ENCODE assay signal across 8 cellular contexts in genomic region chr12:48936379-48936979, GRCh38. TPM values are rescaled to one million over a fixed set of nuclear protein-coding genes. Genes with fewer than 3 reads are reported as not detected.
DNase-seq lines count a peak whose midpoint lies in the region; ATAC-seq, FAIRE-seq and TF ChIP-seq lines count a peak whose summit lies in the region.

No MANE protein-coding gene starts in this region.

- FAIRE-seq in frontal cortex (lab: Jason Lieb, UNC): no peak

- DNase-seq in DMS114 treated with DMSO at 0.1 percent for 48 hours (lab: John Stamatoyannopoulos, UW; ENCODE audit: unreplicated experiment): peak; percentile 27
- DNase-seq in HuH-7 (ENCODE audit: low spot score): peak; percentile 85
- peak; percentile 32 for DNase-seq in SHP77 treated with DMSO at 0.1 percent for 48 hours (lab: John Stamatoyannopoulos, UW)
- peak; percentile 67 for DNase-seq in activated effector memory CD4-positive, alpha-beta T cell treated with Interleukin-2 at 50 U/mL for 16 hours
- peak; percentile 48 to 79 for DNase-seq in frontal cortex (ENCODE audit: low spot score in 2 of 2)
- DNase-seq in ovary: peak; percentile 58 to 82 (median 76)
- peak; percentile 69 to 89 for DNase-seq in tibial nerve (ENCODE audit: low spot score in 2 of 2)

- intact Hi-C loops in ovary (cut with DNase I): loop anchor here in 1 of 4 donors (5.0 kb wide), 1 partner anchor 84 kb away; the partner anchor contains the start of gene DDX23

- H3K27ac ChIP-seq in ovary (no peak overlapping the region), tibial nerve (no peak overlapping the region)

- no peaks in the 10 kb centered on the region for H3K4me1 ChIP-seq in ovary (ENCODE audit: insufficient read depth)
- H3K4me1 ChIP-seq in tibial nerve: peaks cover 0 to 11% (median 0%) of the 10 kb centered on the region in 4 donors

- H3K9me3 ChIP-seq in ovary (no peaks in the 10 kb centered on the region), tibial nerve (no peaks in the 10 kb centered on the region)

- TF ChIP-seq EP300 in ovary (IDR thresholded peaks at IDR 0.05): no peak
- TF ChIP-seq EP300 in tibial nerve (IDR thresholded peaks at IDR 0.05): no peak

- H3K36me3 ChIP-seq in ovary (no peaks in the 10 kb centered on the region), tibial nerve (peaks cover 4 to 90% (median 13%) of the 10 kb centered on the region in 3 donors)

- peak; percentile 40 to 78 (median 66) for TF ChIP-seq CTCF in ovary (IDR thresholded peaks at IDR 0.05)
- peak; percentile 72 to 95 (median 75) for TF ChIP-seq CTCF in tibial nerve (IDR thresholded peaks at IDR 0.05)

- H3K4me3 ChIP-seq in ovary (no peak overlapping the region), tibial nerve (no peak overlapping the region)

- TF ChIP-seq POLR2A in ovary (IDR thresholded peaks at IDR 0.05) (no peak), tibial nerve (IDR thresholded peaks at IDR 0.05) (no peak)

- H3K27me3 ChIP-seq in ovary (no peaks in the 10 kb centered on the region), tibial nerve (no peaks in the 10 kb centered on the region)

- no peak for ATAC-seq in GM18907 (IDR thresholded peaks at IDR 0.05; ENCODE audit: unreplicated experiment)

RNA-seq across cellular contexts. Expression of gene FKBP11, which starts 11.2 kb away (rescaled TPM):
- total RNA-seq in frontal cortex (3.3 TPM), ovary (10 to 100 TPM in 6 of 7 donors, 1 to 10 TPM in 1; 6.6 to 25.1 (median 14.7) TPM), tibial nerve (10 to 100 TPM in 2 of 4 donors, 1 to 10 TPM in 2; 6.1 to 13.6 (median 10.7) TPM)
- polyA plus RNA-seq in ovary: 10 to 100 TPM; 15.8 to 40.9 TPM

RNA-seq across cellular contexts. Expression of gene ARF3, which starts 20.8 kb away (rescaled TPM):
- 67.7 TPM for total RNA-seq in frontal cortex
- 100 to 1,000 TPM in 4 of 7 donors, 10 to 100 TPM in 3; 25.5 to 123 (median 100) TPM for total RNA-seq in ovary
- 100 to 1,000 TPM in 1 of 2 donors, 10 to 100 TPM in 1; 59.0 to 243 TPM for polyA plus RNA-seq in ovary
- total RNA-seq in tibial nerve: 10 to 100 TPM; 45.3 to 55.2 (median 49.3) TPM

RNA-seq across cellular contexts. Expression of gene WNT10B, which starts 35.1 kb away (rescaled TPM):
- 3.7 TPM for total RNA-seq in frontal cortex
- total RNA-seq in ovary: under 1 TPM in 1 of 7 donors, not detected in 6; 0.24 TPM
- polyA plus RNA-seq in ovary: under 1 TPM; 0.19 to 0.97 TPM
- 10 to 100 TPM in 1 of 4 donors, 1 to 10 TPM in 2, under 1 TPM in 1; 0.60 to 11.0 (median 3.6) TPM for total RNA-seq in tibial nerve

RNA-seq across cellular contexts. Expression of gene WNT1, which starts 41.6 kb away (rescaled TPM):
- total RNA-seq in frontal cortex (not detected), ovary (not detected), tibial nerve (not detected)
- polyA plus RNA-seq in ovary: not detected

Comparison
In these comparisons a context has a peak if more than half of its experiments do, and no peak if none do; other contexts are left out.
1. DNase-seq: peak in every context shown above with its lines; median percentile 85 in HuH-7; 79 in tibial nerve; 76 in ovary; 67 in activated effector memory CD4-positive, alpha-beta T cell treated with Interleukin-2 at 50 U/mL for 16 hours; 64 in frontal cortex; 32 in SHP77 treated with DMSO at 0.1 percent for 48 hours; 27 in DMS114 treated with DMSO at 0.1 percent for 48 hours.